22 cellular contexts compared by ENCODE assay signal in genomic region chr1:23159963-23160877, GRCh38. TPM values are rescaled to one million over a fixed set of nuclear protein-coding genes. Genes with fewer than 3 reads are reported as not detected.
"Had no signal": no experiment of that assay in that cellular context is flagged by ENCODE, and none has a peak within 500 bp of the region (broad histone marks: within the 10 kb centered on the region; RNA-seq: fewer than 3 reads in every experiment).

No MANE protein-coding gene starts in this region.

- H3K9me3 Mint-ChIP-seq: memory B cell; stimulated activated effector memory CD8-positive, alpha-beta T cell treated with anti-CD3 and anti-CD28 coated beads, Interleukin-12 subunit alpha, Interleukin-12 subunit beta, amount 100 ng/mL, for 72 hours; type B pancreatic cell had no signal

- DNase-seq: activated CD4-positive, alpha-beta T cell treated with anti-CD3 and anti-CD28 coated beads, Interleukin-2, amount 50 U/mL, for 1 hour; activated CD4-positive, CD25-positive, alpha-beta regulatory T cell treated with anti-CD3 and anti-CD28 coated beads, Interleukin-2, amount 50 U/mL, for 72 hours; activated CD8-positive, alpha-beta memory T cell treated with anti-CD3 and anti-CD28 coated beads for 24 hours; activated CD8-positive, alpha-beta memory T cell treated with anti-CD3 and anti-CD28 coated beads, Interleukin-2, amount 50 U/mL, for 48 hours; activated effector memory CD4-positive, alpha-beta T cell treated with anti-CD3 and anti-CD28 coated beads, Interleukin-2, amount 50 U/mL, for 16 hours; activated naive CD4-positive, alpha-beta T cell treated with anti-CD3 and anti-CD28 coated beads, Interleukin-2, amount 50 U/mL, for 16 hours; activated T-cell treated with anti-CD3 and anti-CD28 coated beads, Interleukin-2, amount 50 U/mL, for 48 hours; head of caudate nucleus; kidney; left ventricle myocardium inferior; naive thymus-derived CD4-positive, alpha-beta T cell; ovary; stimulated activated CD4-positive, alpha-beta T cell treated with anti-CD3 and anti-CD28 coated beads, Interleukin-4, amount 100 ng/mL, for 24 hours; stomach had no signal

- H3K27me3 ChIP-seq: ascending aorta, ovary, stomach had no signal

- H3K4me3 Mint-ChIP-seq: memory B cell; naive thymus-derived CD4-positive, alpha-beta T cell; stimulated activated effector memory CD8-positive, alpha-beta T cell treated with anti-CD3 and anti-CD28 coated beads, Interleukin-12 subunit alpha, Interleukin-12 subunit beta, amount 100 ng/mL, for 72 hours; type B pancreatic cell had no signal

- H3K9me3 ChIP-seq: ascending aorta, left ventricle myocardium inferior, ovary, stomach had no signal

- ATAC-seq: naive thymus-derived CD4-positive, alpha-beta T cell; sciatic nerve; stimulated activated effector memory CD8-positive, alpha-beta T cell treated with anti-CD3 and anti-CD28 coated beads, Interleukin-12 subunit alpha, Interleukin-12 subunit beta, amount 100 ng/mL, for 72 hours had no signal

- H3K27ac ChIP-seq: ascending aorta, coronary artery, left ventricle myocardium inferior, ovary, stomach, VCaP had no signal

- H3K27ac Mint-ChIP-seq: memory B cell; stimulated activated effector memory CD8-positive, alpha-beta T cell treated with anti-CD3 and anti-CD28 coated beads, Interleukin-12 subunit alpha, Interleukin-12 subunit beta, amount 100 ng/mL, for 72 hours; type B pancreatic cell had no signal

- H3K4me3 ChIP-seq: ascending aorta, coronary artery, left ventricle myocardium inferior, ovary, stomach had no signal

- H3K36me3 ChIP-seq: ascending aorta, left ventricle myocardium inferior, ovary, stomach had no signal

- H3K27me3 Mint-ChIP-seq: memory B cell; naive thymus-derived CD4-positive, alpha-beta T cell; type B pancreatic cell had no signal

- H3K36me3 Mint-ChIP-seq: memory B cell; stimulated activated effector memory CD8-positive, alpha-beta T cell treated with anti-CD3 and anti-CD28 coated beads, Interleukin-12 subunit alpha, Interleukin-12 subunit beta, amount 100 ng/mL, for 72 hours had no signal

RNA-seq across cellular contexts. Expression of gene HTR1D, which starts 57.1 kb away (rescaled TPM):
- total RNA-seq: ascending aorta; naive thymus-derived CD4-positive, alpha-beta T cell had no signal
- polyA plus RNA-seq: esophagus; naive thymus-derived CD4-positive, alpha-beta T cell had no signal
